Comparison of ENCODE assay signal across 1 cellular context in the genomic region with DNA sequence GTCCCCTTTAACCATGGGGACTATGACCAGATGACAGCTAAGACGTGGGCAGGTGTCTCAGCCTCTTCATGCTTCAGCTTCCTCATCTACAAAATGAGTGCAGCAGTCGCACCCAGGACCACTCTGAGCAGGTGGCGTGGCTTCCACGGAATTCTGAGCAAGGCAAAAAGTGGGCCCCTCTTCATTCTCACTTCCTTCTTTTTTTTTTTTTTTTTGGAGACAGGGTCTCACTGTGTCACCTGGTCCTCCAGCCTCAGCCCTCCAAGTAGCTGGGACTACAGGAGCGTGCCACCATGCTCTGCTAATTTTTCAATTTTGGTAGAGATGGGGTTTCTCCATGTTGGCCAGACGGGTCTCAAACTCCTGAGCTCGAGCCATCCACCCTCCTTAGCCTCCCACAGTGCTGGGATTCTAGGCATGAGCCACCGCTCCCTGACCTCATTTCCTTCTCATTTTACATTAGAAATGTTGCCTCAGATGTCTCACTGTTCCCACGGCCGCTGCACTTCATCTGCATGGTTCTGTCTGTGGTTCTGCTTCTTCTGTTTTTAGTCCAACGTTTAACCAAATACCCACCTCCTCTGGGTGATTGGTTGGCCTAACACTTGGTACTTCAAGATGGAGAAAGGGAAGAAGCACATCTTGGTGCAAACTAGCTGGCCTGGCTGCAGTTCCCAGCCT.
TF ChIP-seq lines count a peak whose summit lies in the region.

No MANE protein-coding gene starts in this region.

TF ChIP-seq in H1, 55 proteins besides CTCF, POLR2A, EP300 and RAD21:
- TF ChIP-seq, protein P1, sequence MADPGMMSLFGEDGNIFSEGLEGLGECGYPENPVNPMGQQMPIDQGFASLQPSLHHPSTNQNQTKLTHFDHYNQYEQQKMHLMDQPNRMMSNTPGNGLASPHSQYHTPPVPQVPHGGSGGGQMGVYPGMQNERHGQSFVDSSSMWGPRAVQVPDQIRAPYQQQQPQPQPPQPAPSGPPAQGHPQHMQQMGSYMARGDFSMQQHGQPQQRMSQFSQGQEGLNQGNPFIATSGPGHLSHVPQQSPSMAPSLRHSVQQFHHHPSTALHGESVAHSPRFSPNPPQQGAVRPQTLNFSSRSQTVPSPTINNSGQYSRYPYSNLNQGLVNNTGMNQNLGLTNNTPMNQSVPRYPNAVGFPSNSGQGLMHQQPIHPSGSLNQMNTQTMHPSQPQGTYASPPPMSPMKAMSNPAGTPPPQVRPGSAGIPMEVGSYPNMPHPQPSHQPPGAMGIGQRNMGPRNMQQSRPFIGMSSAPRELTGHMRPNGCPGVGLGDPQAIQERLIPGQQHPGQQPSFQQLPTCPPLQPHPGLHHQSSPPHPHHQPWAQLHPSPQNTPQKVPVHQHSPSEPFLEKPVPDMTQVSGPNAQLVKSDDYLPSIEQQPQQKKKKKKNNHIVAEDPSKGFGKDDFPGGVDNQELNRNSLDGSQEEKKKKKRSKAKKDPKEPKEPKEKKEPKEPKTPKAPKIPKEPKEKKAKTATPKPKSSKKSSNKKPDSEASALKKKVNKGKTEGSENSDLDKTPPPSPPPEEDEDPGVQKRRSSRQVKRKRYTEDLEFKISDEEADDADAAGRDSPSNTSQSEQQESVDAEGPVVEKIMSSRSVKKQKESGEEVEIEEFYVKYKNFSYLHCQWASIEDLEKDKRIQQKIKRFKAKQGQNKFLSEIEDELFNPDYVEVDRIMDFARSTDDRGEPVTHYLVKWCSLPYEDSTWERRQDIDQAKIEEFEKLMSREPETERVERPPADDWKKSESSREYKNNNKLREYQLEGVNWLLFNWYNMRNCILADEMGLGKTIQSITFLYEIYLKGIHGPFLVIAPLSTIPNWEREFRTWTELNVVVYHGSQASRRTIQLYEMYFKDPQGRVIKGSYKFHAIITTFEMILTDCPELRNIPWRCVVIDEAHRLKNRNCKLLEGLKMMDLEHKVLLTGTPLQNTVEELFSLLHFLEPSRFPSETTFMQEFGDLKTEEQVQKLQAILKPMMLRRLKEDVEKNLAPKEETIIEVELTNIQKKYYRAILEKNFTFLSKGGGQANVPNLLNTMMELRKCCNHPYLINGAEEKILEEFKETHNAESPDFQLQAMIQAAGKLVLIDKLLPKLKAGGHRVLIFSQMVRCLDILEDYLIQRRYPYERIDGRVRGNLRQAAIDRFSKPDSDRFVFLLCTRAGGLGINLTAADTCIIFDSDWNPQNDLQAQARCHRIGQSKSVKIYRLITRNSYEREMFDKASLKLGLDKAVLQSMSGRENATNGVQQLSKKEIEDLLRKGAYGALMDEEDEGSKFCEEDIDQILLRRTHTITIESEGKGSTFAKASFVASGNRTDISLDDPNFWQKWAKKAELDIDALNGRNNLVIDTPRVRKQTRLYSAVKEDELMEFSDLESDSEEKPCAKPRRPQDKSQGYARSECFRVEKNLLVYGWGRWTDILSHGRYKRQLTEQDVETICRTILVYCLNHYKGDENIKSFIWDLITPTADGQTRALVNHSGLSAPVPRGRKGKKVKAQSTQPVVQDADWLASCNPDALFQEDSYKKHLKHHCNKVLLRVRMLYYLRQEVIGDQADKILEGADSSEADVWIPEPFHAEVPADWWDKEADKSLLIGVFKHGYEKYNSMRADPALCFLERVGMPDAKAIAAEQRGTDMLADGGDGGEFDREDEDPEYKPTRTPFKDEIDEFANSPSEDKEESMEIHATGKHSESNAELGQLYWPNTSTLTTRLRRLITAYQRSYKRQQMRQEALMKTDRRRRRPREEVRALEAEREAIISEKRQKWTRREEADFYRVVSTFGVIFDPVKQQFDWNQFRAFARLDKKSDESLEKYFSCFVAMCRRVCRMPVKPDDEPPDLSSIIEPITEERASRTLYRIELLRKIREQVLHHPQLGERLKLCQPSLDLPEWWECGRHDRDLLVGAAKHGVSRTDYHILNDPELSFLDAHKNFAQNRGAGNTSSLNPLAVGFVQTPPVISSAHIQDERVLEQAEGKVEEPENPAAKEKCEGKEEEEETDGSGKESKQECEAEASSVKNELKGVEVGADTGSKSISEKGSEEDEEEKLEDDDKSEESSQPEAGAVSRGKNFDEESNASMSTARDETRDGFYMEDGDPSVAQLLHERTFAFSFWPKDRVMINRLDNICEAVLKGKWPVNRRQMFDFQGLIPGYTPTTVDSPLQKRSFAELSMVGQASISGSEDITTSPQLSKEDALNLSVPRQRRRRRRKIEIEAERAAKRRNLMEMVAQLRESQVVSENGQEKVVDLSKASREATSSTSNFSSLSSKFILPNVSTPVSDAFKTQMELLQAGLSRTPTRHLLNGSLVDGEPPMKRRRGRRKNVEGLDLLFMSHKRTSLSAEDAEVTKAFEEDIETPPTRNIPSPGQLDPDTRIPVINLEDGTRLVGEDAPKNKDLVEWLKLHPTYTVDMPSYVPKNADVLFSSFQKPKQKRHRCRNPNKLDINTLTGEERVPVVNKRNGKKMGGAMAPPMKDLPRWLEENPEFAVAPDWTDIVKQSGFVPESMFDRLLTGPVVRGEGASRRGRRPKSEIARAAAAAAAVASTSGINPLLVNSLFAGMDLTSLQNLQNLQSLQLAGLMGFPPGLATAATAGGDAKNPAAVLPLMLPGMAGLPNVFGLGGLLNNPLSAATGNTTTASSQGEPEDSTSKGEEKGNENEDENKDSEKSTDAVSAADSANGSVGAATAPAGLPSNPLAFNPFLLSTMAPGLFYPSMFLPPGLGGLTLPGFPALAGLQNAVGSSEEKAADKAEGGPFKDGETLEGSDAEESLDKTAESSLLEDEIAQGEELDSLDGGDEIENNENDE (IDR thresholded peaks at IDR 0.05; ENCODE audit: insufficient replicate concordance, low read length), result no peak
- TF ChIP-seq TAF1 (IDR thresholded peaks at IDR 0.05; ENCODE audit: low read depth, low read length) (no peak), YY1 (IDR thresholded peaks at IDR 0.05; ENCODE audit: low read depth, low read length) (no peak), SP4 (IDR thresholded peaks at IDR 0.05; ENCODE audit: low read length) (no peak), GTF2F1 (IDR thresholded peaks at IDR 0.05; ENCODE audit: borderline replicate concordance, low read depth, low read length) (no peak), KDM1A (IDR thresholded peaks at IDR 0.05; ENCODE audit: borderline replicate concordance, low read length) (no peak), CREB1 (IDR thresholded peaks at IDR 0.05) (no peak), SAP30 (IDR thresholded peaks at IDR 0.05; ENCODE audit: insufficient read depth, insufficient replicate concordance, low read length) (no peak), KDM5A (IDR thresholded peaks at IDR 0.05; ENCODE audit: low read length) (no peak), CHD1 (IDR thresholded peaks at IDR 0.05; ENCODE audit: low read depth, low read length) (no peak), SP1 (IDR thresholded peaks at IDR 0.05; ENCODE audit: low read depth, low read length) (no peak)
- TF ChIP-seq, protein P2, sequence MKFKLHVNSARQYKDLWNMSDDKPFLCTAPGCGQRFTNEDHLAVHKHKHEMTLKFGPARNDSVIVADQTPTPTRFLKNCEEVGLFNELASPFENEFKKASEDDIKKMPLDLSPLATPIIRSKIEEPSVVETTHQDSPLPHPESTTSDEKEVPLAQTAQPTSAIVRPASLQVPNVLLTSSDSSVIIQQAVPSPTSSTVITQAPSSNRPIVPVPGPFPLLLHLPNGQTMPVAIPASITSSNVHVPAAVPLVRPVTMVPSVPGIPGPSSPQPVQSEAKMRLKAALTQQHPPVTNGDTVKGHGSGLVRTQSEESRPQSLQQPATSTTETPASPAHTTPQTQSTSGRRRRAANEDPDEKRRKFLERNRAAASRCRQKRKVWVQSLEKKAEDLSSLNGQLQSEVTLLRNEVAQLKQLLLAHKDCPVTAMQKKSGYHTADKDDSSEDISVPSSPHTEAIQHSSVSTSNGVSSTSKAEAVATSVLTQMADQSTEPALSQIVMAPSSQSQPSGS (IDR thresholded peaks at IDR 0.05; ENCODE audit: low read length), result no peak
- TF ChIP-seq, protein P3, sequence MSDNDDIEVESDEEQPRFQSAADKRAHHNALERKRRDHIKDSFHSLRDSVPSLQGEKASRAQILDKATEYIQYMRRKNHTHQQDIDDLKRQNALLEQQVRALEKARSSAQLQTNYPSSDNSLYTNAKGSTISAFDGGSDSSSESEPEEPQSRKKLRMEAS (IDR thresholded peaks at IDR 0.05), result no peak
TF ChIP-seq in H1: peak in this region for 0.
